ENCODE assay signal across 12 cellular contexts in genomic region chr2:179235463-179236108, GRCh38.
A peak's percentile ranks its signal among the peaks of the same experiment; 100 is the strongest.
DNase-seq lines count a peak whose midpoint lies in the region.
"Had no signal": no experiment of that assay in that cellular context is flagged by ENCODE, and none has a peak within 500 bp of the region (broad histone marks: within the 10 kb centered on the region; RNA-seq: fewer than 3 reads in every experiment).

No MANE protein-coding gene starts in this region.

- no peak overlapping the region for H3K4me3 ChIP-seq in skeletal muscle cell (ENCODE audit: low read depth, low read length)
- H3K4me3 ChIP-seq: cardiac muscle cell, K562 had no signal

- DNase-seq in DMS53 (lab: John Stamatoyannopoulos, UW) (peak; percentile 41), DMS53 treated with DMSO at 0.1 percent for 48 hours (lab: John Stamatoyannopoulos, UW; ENCODE audit: unreplicated experiment) (no peak), NCI-H510A (lab: John Stamatoyannopoulos, UW) (peak; percentile 24), fibroblast of peridontal ligament (ENCODE audit: extremely low read depth) (peak; percentile 88), skeletal muscle cell (ENCODE audit: low read depth) (peak; percentile 59), NCI-H187 treated with DMSO at 0.1 percent for 48 hours (lab: John Stamatoyannopoulos, UW) (no peak), DMS153 (lab: John Stamatoyannopoulos, UW) (no peak)
- no peak for DNase-seq in stimulated activated CD8-positive, alpha-beta memory T cell treated with anti-CD3 and anti-CD28 coated beads, Interleukin-4, amount 100 ng/mL, for 48 hours
- DNase-seq: immature natural killer cell; stimulated activated naive CD4-positive, alpha-beta T cell had no signal

Comparison
In these comparisons a context has a peak if more than half of its experiments do, and no peak if none do; other contexts are left out.
1. DNase-seq: peak in DMS53 (single experiment), NCI-H510A (single experiment), fibroblast of peridontal ligament (single experiment) and skeletal muscle cell (single experiment); none in DMS53 treated with DMSO at 0.1 percent for 48 hours (single experiment), NCI-H187 treated with DMSO at 0.1 percent for 48 hours (single experiment), stimulated activated CD8-positive, alpha-beta memory T cell treated with anti-CD3 and anti-CD28 coated beads, Interleukin-4, amount 100 ng/mL, for 48 hours (single experiment) and DMS153 (single experiment).